ENCODE assay signal across 1 cellular context in genomic region chr2:200525882-200526651, GRCh38.
TF ChIP-seq lines count a peak whose summit lies in the region.

A gene with protein sequence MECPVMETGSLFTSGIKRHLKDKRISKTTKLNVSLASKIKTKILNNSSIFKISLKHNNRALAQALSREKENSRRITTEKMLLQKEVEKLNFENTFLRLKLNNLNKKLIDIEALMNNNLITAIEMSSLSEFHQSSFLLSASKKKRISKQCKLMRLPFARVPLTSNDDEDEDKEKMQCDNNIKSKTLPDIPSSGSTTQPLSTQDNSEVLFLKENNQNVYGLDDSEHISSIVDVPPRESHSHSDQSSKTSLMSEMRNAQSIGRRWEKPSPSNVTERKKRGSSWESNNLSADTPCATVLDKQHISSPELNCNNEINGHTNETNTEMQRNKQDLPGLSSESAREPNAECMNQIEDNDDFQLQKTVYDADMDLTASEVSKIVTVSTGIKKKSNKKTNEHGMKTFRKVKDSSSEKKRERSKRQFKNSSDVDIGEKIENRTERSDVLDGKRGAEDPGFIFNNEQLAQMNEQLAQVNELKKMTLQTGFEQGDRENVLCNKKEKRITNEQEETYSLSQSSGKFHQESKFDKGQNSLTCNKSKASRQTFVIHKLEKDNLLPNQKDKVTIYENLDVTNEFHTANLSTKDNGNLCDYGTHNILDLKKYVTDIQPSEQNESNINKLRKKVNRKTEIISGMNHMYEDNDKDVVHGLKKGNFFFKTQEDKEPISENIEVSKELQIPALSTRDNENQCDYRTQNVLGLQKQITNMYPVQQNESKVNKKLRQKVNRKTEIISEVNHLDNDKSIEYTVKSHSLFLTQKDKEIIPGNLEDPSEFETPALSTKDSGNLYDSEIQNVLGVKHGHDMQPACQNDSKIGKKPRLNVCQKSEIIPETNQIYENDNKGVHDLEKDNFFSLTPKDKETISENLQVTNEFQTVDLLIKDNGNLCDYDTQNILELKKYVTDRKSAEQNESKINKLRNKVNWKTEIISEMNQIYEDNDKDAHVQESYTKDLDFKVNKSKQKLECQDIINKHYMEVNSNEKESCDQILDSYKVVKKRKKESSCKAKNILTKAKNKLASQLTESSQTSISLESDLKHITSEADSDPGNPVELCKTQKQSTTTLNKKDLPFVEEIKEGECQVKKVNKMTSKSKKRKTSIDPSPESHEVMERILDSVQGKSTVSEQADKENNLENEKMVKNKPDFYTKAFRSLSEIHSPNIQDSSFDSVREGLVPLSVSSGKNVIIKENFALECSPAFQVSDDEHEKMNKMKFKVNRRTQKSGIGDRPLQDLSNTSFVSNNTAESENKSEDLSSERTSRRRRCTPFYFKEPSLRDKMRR (plus strand): TSS chr2:200526207. CDS start chr2:200532976, 6,769 bp downstream.

TF ChIP-seq in HepG2, 621 proteins besides CTCF, POLR2A, EP300 and RAD21 (continued from another document and continues in another):
- peak; percentile 99 for TF ChIP-seq BORCS8-MEF2B (CRISPR knock-in tag; IDR thresholded peaks at IDR 0.05)
- TF ChIP-seq TBX3 (IDR thresholded peaks at IDR 0.05; ENCODE audit: borderline replicate concordance), result no peak
- TF ChIP-seq, protein P1, sequence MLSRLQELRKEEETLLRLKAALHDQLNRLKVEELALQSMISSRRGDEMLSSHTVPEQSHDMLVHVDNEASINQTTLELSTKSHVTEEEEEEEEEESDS (CRISPR knock-in tag; IDR thresholded peaks at IDR 0.05; ENCODE audit: borderline replicate concordance), result peak; percentile 81; the same call in 1 of the 2 replicates
- TF ChIP-seq ARID2 (CRISPR knock-in tag; IDR thresholded peaks at IDR 0.05; ENCODE audit: borderline replicate concordance), result peak; percentile 96
- TF ChIP-seq, protein P2, sequence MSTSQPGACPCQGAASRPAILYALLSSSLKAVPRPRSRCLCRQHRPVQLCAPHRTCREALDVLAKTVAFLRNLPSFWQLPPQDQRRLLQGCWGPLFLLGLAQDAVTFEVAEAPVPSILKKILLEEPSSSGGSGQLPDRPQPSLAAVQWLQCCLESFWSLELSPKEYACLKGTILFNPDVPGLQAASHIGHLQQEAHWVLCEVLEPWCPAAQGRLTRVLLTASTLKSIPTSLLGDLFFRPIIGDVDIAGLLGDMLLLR (CRISPR knock-in tag; IDR thresholded peaks at IDR 0.05), result 0 out of 2 replicates have a peak, but pooled peaks have one; percentile 69
- TF ChIP-seq, protein P3, sequence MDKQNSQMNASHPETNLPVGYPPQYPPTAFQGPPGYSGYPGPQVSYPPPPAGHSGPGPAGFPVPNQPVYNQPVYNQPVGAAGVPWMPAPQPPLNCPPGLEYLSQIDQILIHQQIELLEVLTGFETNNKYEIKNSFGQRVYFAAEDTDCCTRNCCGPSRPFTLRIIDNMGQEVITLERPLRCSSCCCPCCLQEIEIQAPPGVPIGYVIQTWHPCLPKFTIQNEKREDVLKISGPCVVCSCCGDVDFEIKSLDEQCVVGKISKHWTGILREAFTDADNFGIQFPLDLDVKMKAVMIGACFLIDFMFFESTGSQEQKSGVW (CRISPR knock-in tag; IDR thresholded peaks at IDR 0.05; ENCODE audit: borderline replicate concordance), result no peak
- peak; percentile 89 for TF ChIP-seq U2AF1 (optimal IDR thresholded peaks at IDR 0.05; ENCODE audit: low read depth, low read length)
- TF ChIP-seq, protein P4, sequence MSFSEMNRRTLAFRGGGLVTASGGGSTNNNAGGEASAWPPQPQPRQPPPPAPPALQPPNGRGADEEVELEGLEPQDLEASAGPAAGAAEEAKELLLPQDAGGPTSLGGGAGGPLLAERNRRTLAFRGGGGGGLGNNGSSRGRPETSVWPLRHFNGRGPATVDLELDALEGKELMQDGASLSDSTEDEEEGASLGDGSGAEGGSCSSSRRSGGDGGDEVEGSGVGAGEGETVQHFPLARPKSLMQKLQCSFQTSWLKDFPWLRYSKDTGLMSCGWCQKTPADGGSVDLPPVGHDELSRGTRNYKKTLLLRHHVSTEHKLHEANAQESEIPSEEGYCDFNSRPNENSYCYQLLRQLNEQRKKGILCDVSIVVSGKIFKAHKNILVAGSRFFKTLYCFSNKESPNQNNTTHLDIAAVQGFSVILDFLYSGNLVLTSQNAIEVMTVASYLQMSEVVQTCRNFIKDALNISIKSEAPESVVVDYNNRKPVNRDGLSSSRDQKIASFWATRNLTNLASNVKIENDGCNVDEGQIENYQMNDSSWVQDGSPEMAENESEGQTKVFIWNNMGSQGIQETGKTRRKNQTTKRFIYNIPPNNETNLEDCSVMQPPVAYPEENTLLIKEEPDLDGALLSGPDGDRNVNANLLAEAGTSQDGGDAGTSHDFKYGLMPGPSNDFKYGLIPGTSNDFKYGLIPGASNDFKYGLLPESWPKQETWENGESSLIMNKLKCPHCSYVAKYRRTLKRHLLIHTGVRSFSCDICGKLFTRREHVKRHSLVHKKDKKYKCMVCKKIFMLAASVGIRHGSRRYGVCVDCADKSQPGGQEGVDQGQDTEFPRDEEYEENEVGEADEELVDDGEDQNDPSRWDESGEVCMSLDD (CRISPR knock-in tag; IDR thresholded peaks at IDR 0.05; ENCODE audit: borderline replicate concordance), result no peak
- TF ChIP-seq GABPB1 (CRISPR knock-in tag; IDR thresholded peaks at IDR 0.05), result peak; percentile 99
- 0 out of 2 replicates have a peak, but pooled peaks have one; percentile 3 for TF ChIP-seq ZNF629 (CRISPR knock-in tag; conservative IDR thresholded peaks at IDR 0.05)
- TF ChIP-seq, protein P5, sequence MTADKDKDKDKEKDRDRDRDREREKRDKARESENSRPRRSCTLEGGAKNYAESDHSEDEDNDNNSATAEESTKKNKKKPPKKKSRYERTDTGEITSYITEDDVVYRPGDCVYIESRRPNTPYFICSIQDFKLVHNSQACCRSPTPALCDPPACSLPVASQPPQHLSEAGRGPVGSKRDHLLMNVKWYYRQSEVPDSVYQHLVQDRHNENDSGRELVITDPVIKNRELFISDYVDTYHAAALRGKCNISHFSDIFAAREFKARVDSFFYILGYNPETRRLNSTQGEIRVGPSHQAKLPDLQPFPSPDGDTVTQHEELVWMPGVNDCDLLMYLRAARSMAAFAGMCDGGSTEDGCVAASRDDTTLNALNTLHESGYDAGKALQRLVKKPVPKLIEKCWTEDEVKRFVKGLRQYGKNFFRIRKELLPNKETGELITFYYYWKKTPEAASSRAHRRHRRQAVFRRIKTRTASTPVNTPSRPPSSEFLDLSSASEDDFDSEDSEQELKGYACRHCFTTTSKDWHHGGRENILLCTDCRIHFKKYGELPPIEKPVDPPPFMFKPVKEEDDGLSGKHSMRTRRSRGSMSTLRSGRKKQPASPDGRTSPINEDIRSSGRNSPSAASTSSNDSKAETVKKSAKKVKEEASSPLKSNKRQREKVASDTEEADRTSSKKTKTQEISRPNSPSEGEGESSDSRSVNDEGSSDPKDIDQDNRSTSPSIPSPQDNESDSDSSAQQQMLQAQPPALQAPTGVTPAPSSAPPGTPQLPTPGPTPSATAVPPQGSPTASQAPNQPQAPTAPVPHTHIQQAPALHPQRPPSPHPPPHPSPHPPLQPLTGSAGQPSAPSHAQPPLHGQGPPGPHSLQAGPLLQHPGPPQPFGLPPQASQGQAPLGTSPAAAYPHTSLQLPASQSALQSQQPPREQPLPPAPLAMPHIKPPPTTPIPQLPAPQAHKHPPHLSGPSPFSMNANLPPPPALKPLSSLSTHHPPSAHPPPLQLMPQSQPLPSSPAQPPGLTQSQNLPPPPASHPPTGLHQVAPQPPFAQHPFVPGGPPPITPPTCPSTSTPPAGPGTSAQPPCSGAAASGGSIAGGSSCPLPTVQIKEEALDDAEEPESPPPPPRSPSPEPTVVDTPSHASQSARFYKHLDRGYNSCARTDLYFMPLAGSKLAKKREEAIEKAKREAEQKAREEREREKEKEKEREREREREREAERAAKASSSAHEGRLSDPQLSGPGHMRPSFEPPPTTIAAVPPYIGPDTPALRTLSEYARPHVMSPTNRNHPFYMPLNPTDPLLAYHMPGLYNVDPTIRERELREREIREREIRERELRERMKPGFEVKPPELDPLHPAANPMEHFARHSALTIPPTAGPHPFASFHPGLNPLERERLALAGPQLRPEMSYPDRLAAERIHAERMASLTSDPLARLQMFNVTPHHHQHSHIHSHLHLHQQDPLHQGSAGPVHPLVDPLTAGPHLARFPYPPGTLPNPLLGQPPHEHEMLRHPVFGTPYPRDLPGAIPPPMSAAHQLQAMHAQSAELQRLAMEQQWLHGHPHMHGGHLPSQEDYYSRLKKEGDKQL (CRISPR knock-in tag; IDR thresholded peaks at IDR 0.05; ENCODE audit: low read depth), result peak; percentile 44; the same call in 1 of the 2 replicates
- TF ChIP-seq DDIT3 (CRISPR knock-in tag; IDR thresholded peaks at IDR 0.05), result no peak
- peak; percentile 92 for TF ChIP-seq HOMEZ (CRISPR knock-in tag; IDR thresholded peaks at IDR 0.05; ENCODE audit: low read depth)
- TF ChIP-seq ZSCAN30 (CRISPR knock-in tag; IDR thresholded peaks at IDR 0.05), result no peak
- peak; percentile 97 for TF ChIP-seq PHF20 (CRISPR knock-in tag; IDR thresholded peaks at IDR 0.05)
- TF ChIP-seq ZNF775 (CRISPR knock-in tag; IDR thresholded peaks at IDR 0.05; ENCODE audit: borderline replicate concordance), result no peak; the same call in 1 of the 2 replicates
- peak; percentile 26; the same call in 1 of the 2 replicates for TF ChIP-seq CHD2 (IDR thresholded peaks at IDR 0.05; ENCODE audit: low read depth, low read length)
- TF ChIP-seq GPN1 (CRISPR knock-in tag; IDR thresholded peaks at IDR 0.05; ENCODE audit: borderline replicate concordance), result no peak
- no peak; the same call in 1 of the 2 replicates for TF ChIP-seq GATA4 (IDR thresholded peaks at IDR 0.05; ENCODE audit: borderline replicate concordance, low read depth)
- TF ChIP-seq RORA (CRISPR knock-in tag; IDR thresholded peaks at IDR 0.05), result no peak
- TF ChIP-seq DRAP1 (CRISPR knock-in tag; IDR thresholded peaks at IDR 0.05), result peak; percentile 91
- no peak for TF ChIP-seq ZBTB1 (CRISPR knock-in tag; IDR thresholded peaks at IDR 0.05; ENCODE audit: borderline replicate concordance)
- TF ChIP-seq ARHGAP35 (CRISPR knock-in tag; IDR thresholded peaks at IDR 0.05; ENCODE audit: borderline replicate concordance), result peak; percentile 85; the same call in 1 of the 2 replicates
- peak; percentile 32; the same call in 1 of the 2 replicates for TF ChIP-seq AKAP8 (CRISPR knock-in tag; IDR thresholded peaks at IDR 0.05)
- TF ChIP-seq NCOA2 (CRISPR knock-in tag; IDR thresholded peaks at IDR 0.05), result peak; percentile 50
- TF ChIP-seq ZNF782 (CRISPR knock-in tag; IDR thresholded peaks at IDR 0.05; ENCODE audit: borderline replicate concordance), result peak; percentile 72; the same call in 1 of the 2 replicates
- 0 out of 2 replicates have a peak, but pooled peaks have one; percentile 43 for TF ChIP-seq TP53 (CRISPR knock-in tag; conservative IDR thresholded peaks at IDR 0.05)
- TF ChIP-seq TBP (CRISPR knock-in tag; IDR thresholded peaks at IDR 0.05), result no peak
- no peak for TF ChIP-seq ZNF615 (CRISPR knock-in tag; IDR thresholded peaks at IDR 0.05; ENCODE audit: borderline replicate concordance)
- TF ChIP-seq TOE1 (CRISPR knock-in tag; IDR thresholded peaks at IDR 0.05), result no peak; the same call in 1 of the 2 replicates
- TF ChIP-seq TRIM24 (CRISPR knock-in tag; IDR thresholded peaks at IDR 0.05), result no peak
- TF ChIP-seq, protein P6, sequence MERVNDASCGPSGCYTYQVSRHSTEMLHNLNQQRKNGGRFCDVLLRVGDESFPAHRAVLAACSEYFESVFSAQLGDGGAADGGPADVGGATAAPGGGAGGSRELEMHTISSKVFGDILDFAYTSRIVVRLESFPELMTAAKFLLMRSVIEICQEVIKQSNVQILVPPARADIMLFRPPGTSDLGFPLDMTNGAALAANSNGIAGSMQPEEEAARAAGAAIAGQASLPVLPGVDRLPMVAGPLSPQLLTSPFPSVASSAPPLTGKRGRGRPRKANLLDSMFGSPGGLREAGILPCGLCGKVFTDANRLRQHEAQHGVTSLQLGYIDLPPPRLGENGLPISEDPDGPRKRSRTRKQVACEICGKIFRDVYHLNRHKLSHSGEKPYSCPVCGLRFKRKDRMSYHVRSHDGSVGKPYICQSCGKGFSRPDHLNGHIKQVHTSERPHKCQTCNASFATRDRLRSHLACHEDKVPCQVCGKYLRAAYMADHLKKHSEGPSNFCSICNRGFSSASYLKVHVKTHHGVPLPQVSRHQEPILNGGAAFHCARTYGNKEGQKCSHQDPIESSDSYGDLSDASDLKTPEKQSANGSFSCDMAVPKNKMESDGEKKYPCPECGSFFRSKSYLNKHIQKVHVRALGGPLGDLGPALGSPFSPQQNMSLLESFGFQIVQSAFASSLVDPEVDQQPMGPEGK (CRISPR knock-in tag; IDR thresholded peaks at IDR 0.05), result peak; percentile 96
- TF ChIP-seq TCF7L2 (IDR thresholded peaks at IDR 0.05; ENCODE audit: low read depth, low read length), result no peak
- TF ChIP-seq ZNF652 (CRISPR knock-in tag; IDR thresholded peaks at IDR 0.05; ENCODE audit: borderline replicate concordance, low read depth), result peak; percentile 31; the same call in 1 of the 2 replicates
- TF ChIP-seq PCBP1 (IDR thresholded peaks at IDR 0.05; ENCODE audit: borderline replicate concordance, low read depth, low read length), result 0 out of 2 replicates have a peak, but pooled peaks have one; percentile 85
- TF ChIP-seq ZNF136 (CRISPR knock-in tag; IDR thresholded peaks at IDR 0.05; ENCODE audit: low read depth), result 0 out of 2 replicates have a peak, but pooled peaks have one; percentile 42
- TF ChIP-seq TMF1 (CRISPR knock-in tag; IDR thresholded peaks at IDR 0.05; ENCODE audit: low read depth), result peak; percentile 96; the same call in 1 of the 2 replicates
- TF ChIP-seq ZNF350 (CRISPR knock-in tag; IDR thresholded peaks at IDR 0.05; ENCODE audit: borderline replicate concordance, low read depth), result peak; percentile 97
- TF ChIP-seq PHF5A (CRISPR knock-in tag; IDR thresholded peaks at IDR 0.05; ENCODE audit: low read depth, unreplicated experiment), result no peak
- TF ChIP-seq ZNF224 (CRISPR knock-in tag; IDR thresholded peaks at IDR 0.05), result 0 out of 2 replicates have a peak, but pooled peaks have one; percentile 72
